In the genomic region with DNA sequence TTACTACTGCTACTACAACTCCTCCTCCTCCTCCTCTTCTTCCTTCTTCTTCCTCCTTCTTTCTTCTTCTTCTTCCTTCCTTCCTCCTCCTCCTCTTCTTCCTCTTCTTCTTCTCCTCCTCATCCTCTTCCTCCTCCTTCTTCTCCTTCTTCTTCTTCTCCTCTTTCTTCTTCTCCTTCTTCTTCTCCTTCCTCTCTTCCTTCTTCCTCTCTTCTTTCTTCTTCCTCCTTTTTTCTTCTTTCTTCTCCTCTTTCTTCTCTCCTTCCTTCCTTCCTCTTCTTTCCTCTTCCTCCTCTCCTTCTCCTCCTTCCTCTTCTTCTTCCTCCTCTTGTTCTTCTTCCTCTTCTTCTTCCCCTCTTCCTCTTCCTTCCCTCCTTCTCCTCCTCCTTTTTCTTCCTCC, we compare ENCODE assay signal across 6 cellular contexts.
"Had no signal": no experiment of that assay in that cellular context is flagged by ENCODE, and none has a peak within 500 bp of the region (broad histone marks: within the 10 kb centered on the region; RNA-seq: fewer than 3 reads in every experiment).

No MANE protein-coding gene starts in this region.

- H3K27ac Mint-ChIP-seq: IgD-negative memory B cell had no signal

- H3K4me3 ChIP-seq: HAP-1 had no signal

- H3K36me3 ChIP-seq: HAP-1 had no signal

- H3K4me3 Mint-ChIP-seq: IgD-negative memory B cell had no signal

- H3K9me3 ChIP-seq: HAP-1 had no signal

- DNase-seq: GOT3, H7, KG1 had no signal

- ATAC-seq: HCT116 had no signal

- H3K4me1 ChIP-seq: HAP-1 had no signal

- H3K4me1 Mint-ChIP-seq: IgD-negative memory B cell had no signal
